Comparison of ENCODE assay signal across 8 cellular contexts in the genomic region with DNA sequence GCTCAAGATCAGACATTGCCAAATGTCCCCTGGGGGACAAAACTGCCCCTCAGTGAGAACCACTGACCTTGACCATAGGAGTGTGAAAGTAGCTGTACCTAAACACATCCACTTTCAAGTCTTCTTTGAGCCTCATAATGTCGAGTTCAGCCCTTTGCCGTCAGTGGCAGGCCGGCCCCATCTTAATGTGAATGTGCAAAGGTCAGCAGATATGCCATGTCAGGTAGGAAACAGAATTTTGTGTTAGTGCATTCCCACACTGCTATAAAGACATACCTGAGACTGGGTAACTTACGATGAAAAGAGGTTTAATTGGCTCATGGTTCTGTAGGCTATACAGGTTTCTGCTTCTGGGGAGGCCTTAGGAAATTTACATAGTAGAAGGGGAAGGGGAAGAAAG.
"Had no signal": no experiment of that assay in that cellular context is flagged by ENCODE, and none has a peak within 500 bp of the region (broad histone marks: within the 10 kb centered on the region; RNA-seq: fewer than 3 reads in every experiment).

No MANE protein-coding gene starts in this region.

- ATAC-seq: GM12878 had no signal

- FAIRE-seq: G401.6, GM12878, GM12891, GM12892, GM18507, GM19239 had no signal

- DNase-seq: GDM1, GF-D8 had no signal

- H3K4me3 ChIP-seq: GM12878 had no signal
